In genomic region chr1:111131693-111132092, GRCh38 we compare ENCODE assay signal across 19 cellular contexts. TPM values are rescaled to one million over a fixed set of nuclear protein-coding genes. Genes with fewer than 3 reads are reported as not detected.
DNase-seq lines count a peak whose midpoint lies in the region; ATAC-seq, FAIRE-seq and TF ChIP-seq lines count a peak whose summit lies in the region.
"Had no signal": no experiment of that assay in that cellular context is flagged by ENCODE, and none has a peak within 500 bp of the region (broad histone marks: within the 10 kb centered on the region; RNA-seq: fewer than 3 reads in every experiment).

No MANE protein-coding gene starts in this region.

- RAD21 ChIA-PET in GM12878 (lab: Charles Lee; ENCODE audit: unreplicated experiment), result interaction anchor here (0.7 to 2.2 kb wide), 6 partner anchors 8 to 84 kb away, joined by 3 to 5 read pairs (median 5); no protein-coding TSS in a partner anchor

- H3K36me3 Mint-ChIP-seq in stimulated activated naive B cell treated with anti-CD40 and anti-IgM and Interleukin-4, amounts not matched to agents 10 μg/mL and 1 μg/mL and 100 μg/mL, for 72 hours, result peaks cover 51 to 64% of the 10 kb centered on the region in 2 donors

- ATAC-seq in GM12878 (no peak), GM18909 (IDR thresholded peaks at IDR 0.05; ENCODE audit: poor library complexity, unreplicated experiment) (no peak)
- ATAC-seq in stimulated activated naive B cell treated with anti-CD40 and anti-IgM and Interleukin-4, amounts not matched to agents 10 μg/mL and 1 μg/mL and 100 μg/mL, for 72 hours (replicated peaks), result no peak

- no peak for TF ChIP-seq EP300 in GM12878 (IDR thresholded peaks at IDR 0.05; ENCODE audit: borderline replicate concordance in 1 of 2, control insufficient read depth in 1 of 2, low read depth in 2 of 2, low read length in 2 of 2)

- H3K4me3 ChIP-seq in DOHH2 (ENCODE audit: low read length) (no peak overlapping the region), Karpas-422 (ENCODE audit: low read length) (no peak overlapping the region), GM12878 (no peak overlapping the region)
- H3K4me3 ChIP-seq: SJCRH30 had no signal

- 79% methylated on average over 4 of the region's 4 CpGs for WGBS in GM12878 (ENCODE audit: insufficient coverage, insufficient replicate concordance, low lambda C conversion rate, missing lambda C conversion rate)

- H3K9ac ChIP-seq in Karpas-422 (ENCODE audit: low read length) (no peak overlapping the region), GM12878 (ENCODE audit: control insufficient read depth, insufficient read depth, low read length) (no peak overlapping the region)

- in situ Hi-C loops in GM12878 (cut with MboI), result no loop called here

- peaks cover 3 to 11% of the 10 kb centered on the region in 2 donors for H3K9me3 Mint-ChIP-seq in stimulated activated naive B cell treated with anti-CD40 and anti-IgM and Interleukin-4, amounts not matched to agents 10 μg/mL and 1 μg/mL and 100 μg/mL, for 72 hours
- H3K9me3 Mint-ChIP-seq: CD4-positive, alpha-beta memory T cell had no signal

- POLR2A ChIA-PET in GM12878 (lab: Charles Lee), result interaction anchor here (0.6 to 2.1 kb wide), 10 partner anchors 10 to 87 kb away, joined by 3 to 11 read pairs (median 4); no protein-coding TSS in a partner anchor

- peaks cover 5% of the 10 kb centered on the region for H3K79me2 ChIP-seq in DOHH2 (ENCODE audit: control insufficient read depth, low read length)
- H3K79me2 ChIP-seq in Karpas-422 (ENCODE audit: low read length), result peaks cover 8% of the 10 kb centered on the region
- peaks cover 11% of the 10 kb centered on the region for H3K79me2 ChIP-seq in GM12878 (ENCODE audit: control insufficient read depth, insufficient read depth, low read length)

- H3K27ac Mint-ChIP-seq in stimulated activated naive B cell treated with anti-CD40 and anti-IgM and Interleukin-4, amounts not matched to agents 10 μg/mL and 1 μg/mL and 100 μg/mL, for 72 hours, result peak overlapping the region; percentile 82
- H3K27ac Mint-ChIP-seq: CD4-positive, alpha-beta memory T cell had no signal

- H3K4me2 ChIP-seq in DOHH2 (ENCODE audit: low read length) (peak overlapping the region; percentile 24; the same call in 1 of the 2 replicates), Karpas-422 (ENCODE audit: low read depth, low read length, poor library complexity, severe bottlenecking) (no peak overlapping the region), GM12878 (ENCODE audit: control insufficient read depth, insufficient read depth) (no peak overlapping the region)

- peaks cover 45% of the 10 kb centered on the region for H3F3A ChIP-seq in DOHH2 (ENCODE audit: control insufficient read depth, insufficient read depth)

- H2AFZ ChIP-seq in Karpas-422 (ENCODE audit: low read length) (no peak overlapping the region), GM12878 (ENCODE audit: control insufficient read depth, low read depth, low read length) (no peak overlapping the region)

- CTCF ChIA-PET in GM12878 (lab: Yijun Ruan, JAX), result interaction anchor here (1.2 to 1.4 kb wide), 5 partner anchors 11 to 101 kb away, joined by 3 to 6 read pairs (median 4); no protein-coding TSS in a partner anchor

- H3K27me3 ChIP-seq in DOHH2 (ENCODE audit: control insufficient read depth, low read length) (no peaks in the 10 kb centered on the region), Karpas-422 (ENCODE audit: low read length) (no peaks in the 10 kb centered on the region), GM12878 (replicated peaks in 1 of 2; ENCODE audit: control insufficient read depth in 2 of 2, insufficient read depth in 2 of 2, low read length in 1 of 2) (no peaks in the 10 kb centered on the region)
- H3K27me3 ChIP-seq: BE2C, SJCRH30 had no signal

- intact Hi-C loops in GM12878 (cut with micrococcal nuclease; ENCODE audit: unreplicated experiment), result loop anchor here (10.0 kb wide), 1 partner anchor 473 kb away; no protein-coding TSS in a partner anchor

- H3K4me1 Mint-ChIP-seq in stimulated activated naive B cell treated with anti-CD40 and anti-IgM and Interleukin-4, amounts not matched to agents 10 μg/mL and 1 μg/mL and 100 μg/mL, for 72 hours, result peaks cover 45 to 85% of the 10 kb centered on the region in 2 donors

- no peaks in the 10 kb centered on the region for H3K9me2 ChIP-seq in DOHH2 (replicated peaks; ENCODE audit: control insufficient read depth, low read length)
- no peaks in the 10 kb centered on the region for H3K9me2 ChIP-seq in Karpas-422 (replicated peaks; ENCODE audit: insufficient read depth, low read length)

- peaks cover 87% of the 10 kb centered on the region for H3K4me1 ChIP-seq in DOHH2 (ENCODE audit: control insufficient read depth, low read length)
- H3K4me1 ChIP-seq in Karpas-422 (ENCODE audit: low read length), result peaks cover 86% of the 10 kb centered on the region
- H3K4me1 ChIP-seq in GM12878 (ENCODE audit: control insufficient read depth, insufficient read depth, low read length), result peaks cover 57% of the 10 kb centered on the region
- H3K4me1 ChIP-seq: BE2C, SJCRH30 had no signal

- SMC1A ChIA-PET in GM12878 (lab: Charles Lee; ENCODE audit: uncharacterized antibody, unreplicated experiment), result interaction anchor here (0.6 to 3.2 kb wide), 10 partner anchors 10 to 253 kb away, joined by 3 to 17 read pairs (median 4); no protein-coding TSS in a partner anchor

- H3K27me3 Mint-ChIP-seq in stimulated activated naive B cell treated with anti-CD40 and anti-IgM and Interleukin-4, amounts not matched to agents 10 μg/mL and 1 μg/mL and 100 μg/mL, for 72 hours, result no peaks in the 10 kb centered on the region
- H3K27me3 Mint-ChIP-seq: CD4-positive, alpha-beta memory T cell had no signal

- DNase-seq in Karpas-422 (no peak), GM12878 (ENCODE audit: low read depth, low spot score) (no peak), GF-D8 (lab: John Stamatoyannopoulos, UW) (no peak)
- DNase-seq in stimulated activated naive B cell treated with anti-CD40 and anti-IgM and Interleukin-4, amounts not matched to agents 10 μg/mL and 1 μg/mL and 100 μg/mL, for 72 hours, result no peak
- no peak for DNase-seq in activated CD8-positive, alpha-beta memory T cell treated with anti-CD3 and anti-CD28 coated beads, Interleukin-2, amount 50 U/mL, for 4 hours
- DNase-seq: BE2C; CD4-positive, alpha-beta memory T cell; DMS79 treated with DMSO at 0.1 percent for 48 hours; NCI-H1105 treated with DMSO at 0.1 percent for 48 hours; NCI-H1694 treated with DMSO at 0.1 percent for 48 hours; NCI-H2107; NCI-H345; NCI-H526 treated with DMSO at 0.1 percent for 48 hours; RPMI8226; SJCRH30 had no signal

- no peak overlapping the region for H3K4me3 Mint-ChIP-seq in stimulated activated naive B cell treated with anti-CD40 and anti-IgM and Interleukin-4, amounts not matched to agents 10 μg/mL and 1 μg/mL and 100 μg/mL, for 72 hours
- H3K4me3 Mint-ChIP-seq: CD4-positive, alpha-beta memory T cell had no signal

- no peaks in the 10 kb centered on the region for H3K9me3 ChIP-seq in DOHH2 (ENCODE audit: control insufficient read depth, insufficient read depth, low read length)
- no peaks in the 10 kb centered on the region for H3K9me3 ChIP-seq in Karpas-422 (ENCODE audit: low read length)
- no peaks in the 10 kb centered on the region; the same call in 2 of the 3 replicates for H3K9me3 ChIP-seq in GM12878 (replicated peaks; ENCODE audit: control insufficient read depth, insufficient read depth, low read length)
- H3K9me3 ChIP-seq: BE2C, SJCRH30 had no signal

- H3K27ac ChIP-seq in DOHH2 (ENCODE audit: low read depth, low read length), result peak overlapping the region; percentile 57
- peak overlapping the region; percentile 72 for H3K27ac ChIP-seq in Karpas-422 (ENCODE audit: low read length)
- H3K27ac ChIP-seq in GM12878 (ENCODE audit: control insufficient read depth, insufficient read depth), result peak overlapping the region; percentile 41
- H3K27ac ChIP-seq: SJCRH30 had no signal

- no peak for FAIRE-seq in GM12878 (lab: Jason Lieb, UNC)
- FAIRE-seq: D721Med, G401.6 had no signal

- H4K20me1 ChIP-seq in DOHH2 (ENCODE audit: control insufficient read depth, insufficient read depth, low read depth, low read length) (no peaks in the 10 kb centered on the region), Karpas-422 (ENCODE audit: insufficient read depth, low read depth, low read length) (no peaks in the 10 kb centered on the region), GM12878 (ENCODE audit: control insufficient read depth, insufficient read depth) (no peaks in the 10 kb centered on the region)

- no TSS peak for BruUV-seq in GM12878 (replicated peaks; lab: Mats Ljungman, UMichigan)

- peaks cover 52% of the 10 kb centered on the region for H3K36me3 ChIP-seq in DOHH2 (ENCODE audit: control insufficient read depth, low read length)
- H3K36me3 ChIP-seq in Karpas-422 (ENCODE audit: insufficient read depth, low read length), result peaks cover 19% of the 10 kb centered on the region
- peaks cover 0 to 11% of the 10 kb centered on the region in 2 experiments; a peak in 1 of 4 replicates for H3K36me3 ChIP-seq in GM12878 (ENCODE audit: control insufficient read depth in 2 of 2, insufficient read depth in 2 of 2, low read length in 1 of 2)

- no peak for TF ChIP-seq RAD21 in GM12878 (IDR thresholded peaks at IDR 0.05; ENCODE audit: insufficient read depth, low read depth, low read length)

- TF ChIP-seq POLR2A in GM12878 (IDR thresholded peaks at IDR 0.05; ENCODE audit: low read depth, low read length), result no peak; the same call in 1 of the 2 replicates

- TF ChIP-seq CTCF in DOHH2 (IDR thresholded peaks at IDR 0.05; ENCODE audit: low read depth, low read length, poor library complexity, severe bottlenecking) (no peak), GM12878 (IDR thresholded peaks at IDR 0.05 in 2 of 3, conservative IDR thresholded peaks at IDR 0.05 in 1 of 3; ENCODE audit: control insufficient read depth in 2 of 3, extremely low read depth in 1 of 3, insufficient read depth in 1 of 3, low read depth in 3 of 3, low read length in 3 of 3) (no peak)

RNA-seq across cellular contexts. Expression of gene DRAM2, which starts 8.2 kb away (rescaled TPM):
- 142 and 268 TPM in 2 replicates for total RNA-seq in Karpas-422 (2014; rRNA removed; shearing (Covaris generic); ENCODE audit: low replicate concordance)
- 151 and 152 TPM in 2 replicates for total RNA-seq in GM12878 (2013; cell fraction: nucleolus; rRNA removed)
- 76.0 and 80.9 TPM in 2 replicates for total RNA-seq in GM12878 (2014; rRNA removed)
- total RNA-seq in GM12878 (2014; rRNA removed; fragmentation: Illumina TruSeq; extraction: Trizol), result 56.6 and 60.3 TPM in 2 replicates
- total RNA-seq in GM12878 (2021), result 39.1 and 45.3 TPM in 2 replicates
- 76.4 TPM for polyA plus RNA-seq in GM12878 (2011; ENCODE audit: low read depth)
- 229 and 281 TPM in 2 replicates for polyA plus RNA-seq in GM12878 (2011; rRNA removed)
- polyA plus RNA-seq in GM12878 (2011; cell fraction: cytosol; rRNA removed), result 79.5 and 115 TPM in 2 replicates
- polyA plus RNA-seq in GM12878 (2011; cell fraction: nucleus; rRNA removed), result 93.3 and 138 TPM in 2 replicates
- polyA plus RNA-seq in GM12878 (2012), result 82.7 and 135 TPM in 2 replicates
- 82.8 and 106 TPM in 2 replicates for polyA plus RNA-seq in GM12878 (2014; fragmentation: Illumina TruSeq; extraction: Trizol)
- 100 to 1,000 TPM in 1 of 2 experiments, 10 to 100 TPM in 1; 88.3 to 146 TPM for polyA plus RNA-seq in GM12878 (2014; fragmentation: Nextera tagmentation; extraction: Ambion mirVana)
- polyA plus RNA-seq in GM12878 (2014; rRNA removed), result 64.1 and 88.0 TPM in 2 replicates
- 10 to 100 TPM; 57.7 to 58.4 TPM for polyA plus RNA-seq in GM12878 (2016; fragmentation: Nextera tagmentation; extraction: Ambion mirVana)
- polyA minus RNA-seq in GM12878 (2011; rRNA and poly(A)+ RNA removed), result 81.4 and 133 TPM in 2 replicates
- polyA minus RNA-seq in GM12878 (2011; cell fraction: cytosol; rRNA and poly(A)+ RNA removed), result 14.7 and 17.9 TPM in 2 replicates
- 27.7 and 29.8 TPM in 2 replicates for polyA minus RNA-seq in GM12878 (2011; cell fraction: nucleus; rRNA and poly(A)+ RNA removed)

RNA-seq across cellular contexts. Expression of gene CEPT1, which starts 8.3 kb away (rescaled TPM):
- 60.5 and 136 TPM in 2 replicates for total RNA-seq in Karpas-422 (2014; rRNA removed; shearing (Covaris generic); ENCODE audit: low replicate concordance)
- total RNA-seq in GM12878 (2013; cell fraction: nucleolus; rRNA removed), result 342 and 348 TPM in 2 replicates
- 56.0 and 70.0 TPM in 2 replicates for total RNA-seq in GM12878 (2014; rRNA removed)
- total RNA-seq in GM12878 (2014; rRNA removed; fragmentation: Illumina TruSeq; extraction: Trizol), result 67.5 and 68.8 TPM in 2 replicates
- 51.8 and 53.6 TPM in 2 replicates for total RNA-seq in GM12878 (2021)
- 23.6 TPM for polyA plus RNA-seq in GM12878 (2011; ENCODE audit: low read depth)
- polyA plus RNA-seq in GM12878 (2011; rRNA removed), result 77.9 and 125 TPM in 2 replicates
- polyA plus RNA-seq in GM12878 (2011; cell fraction: cytosol; rRNA removed), result 25.7 and 33.4 TPM in 2 replicates
- polyA plus RNA-seq in GM12878 (2011; cell fraction: nucleus; rRNA removed), result 40.1 and 49.8 TPM in 2 replicates
- 31.1 and 54.5 TPM in 2 replicates for polyA plus RNA-seq in GM12878 (2012)
- polyA plus RNA-seq in GM12878 (2014; fragmentation: Illumina TruSeq; extraction: Trizol), result 60.1 and 83.5 TPM in 2 replicates
- polyA plus RNA-seq in GM12878 (2014; fragmentation: Nextera tagmentation; extraction: Ambion mirVana), result 10 to 100 TPM; 29.4 to 55.5 TPM
- polyA plus RNA-seq in GM12878 (2014; rRNA removed), result 42.4 and 52.7 TPM in 2 replicates
- polyA plus RNA-seq in GM12878 (2016; fragmentation: Nextera tagmentation; extraction: Ambion mirVana), result 10 to 100 TPM; 53.1 to 54.1 TPM
- 71.9 and 97.9 TPM in 2 replicates for polyA minus RNA-seq in GM12878 (2011; rRNA and poly(A)+ RNA removed)
- 19.6 and 21.8 TPM in 2 replicates for polyA minus RNA-seq in GM12878 (2011; cell fraction: cytosol; rRNA and poly(A)+ RNA removed)
- 43.4 and 48.7 TPM in 2 replicates for polyA minus RNA-seq in GM12878 (2011; cell fraction: nucleus; rRNA and poly(A)+ RNA removed)
